Comparison of ENCODE assay signal across 8 cellular contexts in genomic region chr10:14880201-14880600, GRCh38. TPM values are rescaled to one million over a fixed set of nuclear protein-coding genes. Genes with fewer than 3 reads are reported as not detected.
DNase-seq lines count a peak whose midpoint lies in the region; ATAC-seq, FAIRE-seq and TF ChIP-seq lines count a peak whose summit lies in the region.

No MANE protein-coding gene starts in this region.

- no peaks in the 10 kb centered on the region for H3K9me3 Mint-ChIP-seq in activated B cell treated with CpG ODN at 0.5 μM for 24 hours

- H3K9me3 ChIP-seq in left ventricle myocardium inferior (replicated peaks) (no peaks in the 10 kb centered on the region), iPS-18c (ENCODE audit: control insufficient read depth, insufficient read depth, low read length) (no peaks in the 10 kb centered on the region)

- H3K27ac ChIP-seq in left ventricle myocardium inferior (replicated peaks), result no peak overlapping the region

- POLR2A ChIA-PET in activated B cell treated with CpG ODN at 0.5 μM for 24 hours (lab: Charles Lee), result interaction anchor here (0.7 to 3.1 kb wide), 6 partner anchors 9 to 280 kb away, joined by 3 to 13 read pairs (median 5); partner anchors contain the start of genes CDNF, HSPA14, MEIG1 and MSANTD7

- no peaks in the 10 kb centered on the region for H3K27me3 ChIP-seq in left ventricle myocardium inferior (ENCODE audit: low read depth)

- H3K4me1 ChIP-seq in left ventricle myocardium inferior, result peaks cover 50% of the 10 kb centered on the region

- intact Hi-C loops in left ventricle myocardium inferior (cut with micrococcal nuclease), result no loop called here
- intact Hi-C loops in cardiac septum (cut with DNase I), result no loop called here
- intact Hi-C loops in activated B cell treated with CpG ODN at 0.5 μM for 24 hours (cut with micrococcal nuclease), result no loop called here

- peaks cover 4% of the 10 kb centered on the region for H3K36me3 Mint-ChIP-seq in activated B cell treated with CpG ODN at 0.5 μM for 24 hours (ENCODE audit: low read depth)

- no peak for FAIRE-seq in urothelium cell line (lab: Jason Lieb, UNC)

- H3K27me3 Mint-ChIP-seq in activated B cell treated with CpG ODN at 0.5 μM for 24 hours, result no peaks in the 10 kb centered on the region

- TF ChIP-seq CTCF in left ventricle myocardium inferior (IDR thresholded peaks at IDR 0.05; ENCODE audit: borderline replicate concordance) (no peak), activated B cell treated with CpG ODN at 0.5 μM for 24 hours (IDR thresholded peaks at IDR 0.05) (no peak)

- no peaks in the 10 kb centered on the region for H3K36me3 ChIP-seq in left ventricle myocardium inferior

- DNase-seq in left ventricle myocardium inferior (no peak), cardiac septum (ENCODE audit: low spot score) (no peak), activated B cell treated with CpG ODN at 0.5 μM for 24 hours (no peak), urothelium cell line (ENCODE audit: low spot score) (peak; percentile 12)

- H3K27ac Mint-ChIP-seq in activated B cell treated with CpG ODN at 0.5 μM for 24 hours, result no peak overlapping the region

- ATAC-seq in activated B cell treated with CpG ODN at 0.5 μM for 24 hours (ENCODE audit: low read depth) (no peak), HG02970 (IDR thresholded peaks at IDR 0.05; ENCODE audit: low FRiP score, unreplicated experiment) (no peak), HG03159 (IDR thresholded peaks at IDR 0.05; ENCODE audit: unreplicated experiment) (no peak), GM18858 (IDR thresholded peaks at IDR 0.05; ENCODE audit: unreplicated experiment) (no peak)

- peak overlapping the region; percentile 89 for H3K4me3 Mint-ChIP-seq in activated B cell treated with CpG ODN at 0.5 μM for 24 hours

- H3K4me3 ChIP-seq in left ventricle myocardium inferior (peak overlapping the region; percentile 95), iPS-18c (ENCODE audit: insufficient read depth, low read depth, low read length) (peak overlapping the region; percentile 97)

- peaks cover 25% of the 10 kb centered on the region for H3K4me1 Mint-ChIP-seq in activated B cell treated with CpG ODN at 0.5 μM for 24 hours

- CTCF ChIA-PET in activated B cell treated with CpG ODN at 0.5 μM for 24 hours (lab: Charles Lee), result interaction anchor here (1.4 to 1.6 kb wide), 2 partner anchors 9 to 381 kb away, joined by 3 to 4 read pairs; no protein-coding TSS in a partner anchor

RNA-seq across cellular contexts. Expression of gene SUV39H2, which starts 1.5 kb away (rescaled TPM):
- total RNA-seq in left ventricle myocardium inferior (4.8 TPM), cardiac septum (7.9 TPM), activated B cell treated with CpG ODN at 0.5 μM for 24 hours (7.4 and 8.1 TPM in 2 replicates)

RNA-seq across cellular contexts. Expression of gene HSPA14, which starts 42.1 kb away (rescaled TPM):
- 8.2 TPM for total RNA-seq in left ventricle myocardium inferior
- total RNA-seq in cardiac septum, result 7.3 TPM
- total RNA-seq in activated B cell treated with CpG ODN at 0.5 μM for 24 hours, result 16.7 and 20.4 TPM in 2 replicates

RNA-seq across cellular contexts. Expression of gene MSANTD7, which starts 42.1 kb away (rescaled TPM):
- total RNA-seq in left ventricle myocardium inferior (5.0 TPM), cardiac septum (6.0 TPM), activated B cell treated with CpG ODN at 0.5 μM for 24 hours (14.9 and 16.5 TPM in 2 replicates)

RNA-seq across cellular contexts. Expression of gene CDNF, which starts 42.4 kb away (rescaled TPM):
- total RNA-seq in left ventricle myocardium inferior (1.5 TPM), cardiac septum (2.3 TPM), activated B cell treated with CpG ODN at 0.5 μM for 24 hours (0.49 and 0.98 TPM in 2 replicates)
